ENCODE assay signal across 18 cellular contexts in the genomic region with DNA sequence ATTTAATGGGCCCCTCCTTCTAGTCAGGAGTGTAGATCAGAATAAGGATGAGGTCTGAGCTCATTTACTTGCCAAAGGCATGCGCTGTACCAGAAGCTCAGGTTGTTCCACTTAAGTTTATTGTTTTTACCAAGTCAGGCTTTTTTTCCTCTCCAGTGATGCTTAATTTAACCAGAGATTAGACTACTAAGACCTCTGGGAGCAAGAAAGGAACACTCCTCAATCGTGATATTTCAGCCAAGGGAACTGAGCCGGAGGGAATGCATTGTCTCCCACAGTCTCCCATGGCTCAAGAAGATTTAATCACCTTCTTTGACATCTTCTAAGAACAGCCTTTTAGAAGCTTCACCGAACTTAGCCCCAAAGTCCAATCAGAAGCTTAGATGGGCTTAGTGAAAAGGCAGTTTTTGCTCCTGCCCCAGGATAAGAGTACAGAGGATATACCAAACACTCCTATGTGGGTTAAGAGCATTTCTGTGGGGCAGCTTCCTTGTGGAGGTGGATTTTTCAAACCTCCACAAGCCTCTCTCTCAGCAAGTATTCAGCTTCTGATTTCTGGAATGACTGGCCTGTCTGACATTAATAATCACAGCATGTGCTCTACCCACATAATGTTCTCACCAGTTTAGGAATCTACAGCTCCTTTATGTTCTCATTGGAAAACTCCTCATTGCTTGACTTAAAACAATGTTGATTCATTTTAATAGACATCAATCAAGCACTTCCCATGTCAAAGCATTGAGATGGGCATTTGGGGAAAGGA.
"Had no signal": no experiment of that assay in that cellular context is flagged by ENCODE, and none has a peak within 500 bp of the region (broad histone marks: within the 10 kb centered on the region; RNA-seq: fewer than 3 reads in every experiment).

No MANE protein-coding gene starts in this region.

- H3K9me3 ChIP-seq: lower lobe of right lung, sigmoid colon, upper lobe of right lung had no signal

- H3K36me3 Mint-ChIP-seq: activated naive CD4-positive, alpha-beta T cell treated with anti-CD3 and anti-CD28 coated beads, Interleukin-2, amount 50 U/mL, for 24 hours; naive B cell had no signal

- H3K4me1 ChIP-seq: lower lobe of right lung, upper lobe of right lung had no signal

- H3K9me3 Mint-ChIP-seq: activated naive CD4-positive, alpha-beta T cell treated with anti-CD3 and anti-CD28 coated beads, Interleukin-2, amount 50 U/mL, for 24 hours had no signal

- H3K27me3 ChIP-seq: sigmoid colon, upper lobe of right lung had no signal

- DNase-seq: activated CD4-positive, alpha-beta T cell treated with anti-CD3 and anti-CD28 coated beads for 1 hour; activated gamma-delta T cell treated with Interleukin-2 at 50 U/mL for 16 hours; activated T-cell treated with anti-CD3 and anti-CD28 coated beads, Interleukin-2, amount 50 U/mL, for 1 hour; aorta; cerebellar nuclear complex; lower lobe of right lung; naive B cell; retina; sigmoid colon; stimulated activated CD4-positive, alpha-beta T cell treated with anti-CD3 and anti-CD28 coated beads, Interleukin-4, amount 100 ng/mL, for 24 hours; stimulated activated naive CD4-positive, alpha-beta T cell treated with Interleukin-2 at 50 U/mL for 16 hours; T-helper 1 cell; upper lobe of right lung had no signal

- H3K27ac ChIP-seq: epithelial cell of prostate, lower lobe of right lung, sigmoid colon, upper lobe of right lung had no signal

- H3K4me3 ChIP-seq: lower lobe of right lung, sigmoid colon, upper lobe of right lung had no signal

- H3K4me1 Mint-ChIP-seq: activated naive CD4-positive, alpha-beta T cell treated with anti-CD3 and anti-CD28 coated beads, Interleukin-2, amount 50 U/mL, for 24 hours; naive B cell; neural crest cell had no signal

- H3K36me3 ChIP-seq: lower lobe of right lung, sigmoid colon, upper lobe of right lung had no signal

- H3K27ac Mint-ChIP-seq: activated naive CD4-positive, alpha-beta T cell treated with anti-CD3 and anti-CD28 coated beads, Interleukin-2, amount 50 U/mL, for 24 hours; naive B cell; progenitor cell of endocrine pancreas had no signal

- H3K4me3 Mint-ChIP-seq: activated naive CD4-positive, alpha-beta T cell treated with anti-CD3 and anti-CD28 coated beads, Interleukin-2, amount 50 U/mL, for 24 hours; naive B cell; neural crest cell had no signal

- ATAC-seq: left lobe of liver, lower lobe of right lung, upper lobe of right lung had no signal
